In genomic region chr18:57881818-57882413, GRCh38 we compare ENCODE assay signal across 8 cellular contexts.
DNase-seq lines count a peak whose midpoint lies in the region; ATAC-seq, FAIRE-seq and TF ChIP-seq lines count a peak whose summit lies in the region.

No MANE protein-coding gene starts in this region.

- no peak for FAIRE-seq in RCC 7860 (lab: Jason Lieb, UNC)

- H3K9me3 ChIP-seq in neutrophil (no peaks in the 10 kb centered on the region), thoracic aorta (no peaks in the 10 kb centered on the region)

- TF ChIP-seq CTCF in fibroblast of the aortic adventitia (IDR thresholded peaks at IDR 0.05; ENCODE audit: insufficient read depth, low read length) (peak; percentile 94), neutrophil (IDR thresholded peaks at IDR 0.05) (peak; percentile 18), thoracic aorta (IDR thresholded peaks at IDR 0.05) (peak; percentile 89)

- no peak overlapping the region for H3K27ac ChIP-seq in neutrophil
- no peak overlapping the region for H3K27ac ChIP-seq in thoracic aorta

- DNase-seq in COLO829 (ENCODE audit: low spot score), result peak; percentile 61
- peak; percentile 74 for DNase-seq in LHCN-M2 (ENCODE audit: low read depth)
- DNase-seq in RCC 7860 (ENCODE audit: low spot score), result peak; percentile 48
- peak; percentile 1 for DNase-seq in activated T-helper 1 cell treated with Interleukin-2 at 50 U/mL for 16 hours (ENCODE audit: low read depth)
- DNase-seq in fibroblast of the aortic adventitia (ENCODE audit: low read depth), result peak; percentile 88
- DNase-seq in thoracic aorta (ENCODE audit: low spot score), result peak; percentile 5

- H3K36me3 ChIP-seq in neutrophil (no peaks in the 10 kb centered on the region), thoracic aorta (no peaks in the 10 kb centered on the region)

- peak; percentile 79 for ATAC-seq in GM21526 (IDR thresholded peaks at IDR 0.05; ENCODE audit: low FRiP score, unreplicated experiment)
- no peak for ATAC-seq in thoracic aorta (ENCODE audit: insufficient number of reproducible peaks, low FRiP score, low read depth)

- H3K4me1 ChIP-seq in neutrophil (ENCODE audit: control insufficient read depth in 1 of 2, insufficient read depth in 1 of 2, low read depth in 1 of 2, low read length in 1 of 2) (no peaks in the 10 kb centered on the region), thoracic aorta (ENCODE audit: control insufficient read depth in 1 of 2, low read depth in 2 of 2) (no peaks in the 10 kb centered on the region)

- no peak overlapping the region for H3K4me3 ChIP-seq in fibroblast of the aortic adventitia (ENCODE audit: low read depth, low read length)
- no peak overlapping the region for H3K4me3 ChIP-seq in neutrophil (ENCODE audit: low read depth in 1 of 2, low read length in 1 of 2)
- no peak overlapping the region for H3K4me3 ChIP-seq in thoracic aorta

- H3K27me3 ChIP-seq in neutrophil (no peaks in the 10 kb centered on the region), thoracic aorta (replicated peaks; ENCODE audit: insufficient read depth) (no peaks in the 10 kb centered on the region)

Comparison
In these comparisons a context has a peak if more than half of its experiments do, and no peak if none do; other contexts are left out.
1. DNase-seq: peak in every context shown above with its lines; median percentile 88 in fibroblast of the aortic adventitia; 74 in LHCN-M2; 61 in COLO829; 48 in RCC 7860; 5 in thoracic aorta; 1 in activated T-helper 1 cell treated with Interleukin-2 at 50 U/mL for 16 hours.
2. CTCF ChIP-seq: peak in every context shown above with its lines; median percentile 94 in fibroblast of the aortic adventitia; 89 in thoracic aorta; 18 in neutrophil.